In the genomic region with DNA sequence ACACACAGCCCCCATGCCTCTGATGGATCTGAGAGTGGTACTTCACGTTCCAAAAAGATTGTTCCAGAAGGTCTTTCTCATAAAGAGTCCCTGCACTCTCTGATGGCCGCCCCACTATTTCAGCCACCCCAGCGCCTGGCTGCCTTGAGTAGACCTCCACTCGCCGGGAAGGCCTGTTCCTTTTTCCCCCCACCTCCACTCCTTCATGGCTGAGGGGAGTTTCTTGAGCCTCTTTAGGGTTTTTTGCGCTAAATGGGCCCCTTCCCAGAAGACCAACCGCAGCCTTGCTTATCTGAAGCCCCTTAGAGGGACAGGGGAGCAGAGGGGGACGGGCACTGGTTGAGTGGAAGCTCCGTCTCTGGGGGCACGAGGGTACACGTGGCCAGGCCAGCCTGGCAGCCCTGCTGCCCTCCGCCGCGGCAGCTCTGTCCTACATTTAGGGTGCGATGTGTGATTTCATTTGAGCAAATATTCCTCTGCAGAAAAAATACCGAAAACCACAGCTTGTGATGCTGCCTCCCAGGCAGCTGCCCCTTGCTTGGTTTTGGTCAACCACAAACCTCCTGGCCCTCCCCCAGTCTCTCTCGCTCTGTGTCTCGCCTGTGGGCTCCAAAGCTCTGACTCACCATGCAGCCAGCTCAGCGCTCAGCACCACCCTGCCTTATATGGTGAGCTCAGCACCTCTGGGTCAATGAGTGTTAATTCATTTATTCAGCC, we compare ENCODE assay signal across 8 cellular contexts.
DNase-seq lines count a peak whose midpoint lies in the region; ATAC-seq and TF ChIP-seq lines count a peak whose summit lies in the region.

No MANE protein-coding gene starts in this region.

- H3K79me1 ChIP-seq in mesenchymal stem cell (replicated peaks; ENCODE audit: low read length, poor library complexity, severe bottlenecking) = no peaks in the 10 kb centered on the region

- H2BK12ac ChIP-seq in mesenchymal stem cell (ENCODE audit: low read length in 2 of 2) = peak overlapping the region; percentile 22 to 83

- H4K8ac ChIP-seq in mesenchymal stem cell (ENCODE audit: low read length) = peak overlapping the region; percentile 4

- peak overlapping the region; percentile 92 for H2BK120ac ChIP-seq in mesenchymal stem cell (ENCODE audit: low read depth, low read length)

- no peaks in the 10 kb centered on the region for H3K9me3 ChIP-seq in duodenal mucosa (ENCODE audit: control insufficient read depth in 1 of 2, low read length in 2 of 2)
- H3K9me3 ChIP-seq in mesenchymal stem cell (ENCODE audit: control insufficient read depth, low read length) = no peaks in the 10 kb centered on the region

- H3K4ac ChIP-seq in mesenchymal stem cell (ENCODE audit: low read depth in 1 of 2, low read length in 2 of 2) = peak overlapping the region in 1 of 2 experiments; percentile 75

- H3K9ac ChIP-seq in duodenal mucosa (ENCODE audit: low read depth in 1 of 2, low read length in 2 of 2) = peak overlapping the region in 1 of 2 donors; percentile 19
- H3K9ac ChIP-seq in mesenchymal stem cell (ENCODE audit: low read length) = peak overlapping the region; percentile 70

- ATAC-seq in HG02610 (IDR thresholded peaks at IDR 0.05; ENCODE audit: unreplicated experiment) = peak; percentile 100

- peak overlapping the region in 1 of 2 experiments; percentile 11 for H3K14ac ChIP-seq in mesenchymal stem cell (ENCODE audit: low read length in 2 of 2)

- peak; percentile 98 for DNase-seq in NB4 (ENCODE audit: low read depth)
- peak; percentile 61 for DNase-seq in activated CD4-positive, alpha-beta T cell treated with anti-CD3 and anti-CD28 coated beads, Interleukin-2, amount 50 U/mL, for 1 hour
- peak; percentile 98 for DNase-seq in mesenchymal stem cell
- DNase-seq in stimulated activated CD8-positive, alpha-beta memory T cell treated with anti-CD3 and anti-CD28 coated beads, Interleukin-4, amount 100 ng/mL, for 48 hours = peak; percentile 90
- DNase-seq in NCI-H146 treated with DMSO at 0.1 percent for 48 hours (lab: John Stamatoyannopoulos, UW; ENCODE audit: unreplicated experiment) = no peak

- peak overlapping the region; percentile 59 for H2BK5ac ChIP-seq in mesenchymal stem cell (ENCODE audit: low read depth, low read length, poor library complexity, severe bottlenecking)

- peak overlapping the region; percentile 5 for H3K4me3 ChIP-seq in GM12875 (ENCODE audit: low read depth, low read length)
- no peak overlapping the region for H3K4me3 ChIP-seq in NB4 (ENCODE audit: low read depth, low read length)
- H3K4me3 ChIP-seq in duodenal mucosa (ENCODE audit: low read depth in 1 of 2, low read length in 2 of 2) = peak overlapping the region in 1 of 2 donors; percentile 9
- no peak overlapping the region for H3K4me3 ChIP-seq in mesenchymal stem cell (ENCODE audit: insufficient read depth in 1 of 2, low read depth in 1 of 2, low read length in 2 of 2)

- H4K91ac ChIP-seq in mesenchymal stem cell (ENCODE audit: low read length) = peak overlapping the region; percentile 43

- no peak for TF ChIP-seq POLR2A in NB4 (IDR thresholded peaks at IDR 0.05; ENCODE audit: extremely low read depth, insufficient read length)

- TF ChIP-seq CTCF in GM12875 (IDR thresholded peaks at IDR 0.05; ENCODE audit: borderline replicate concordance, insufficient read depth, low read depth, low read length) (no peak), NB4 (IDR thresholded peaks at IDR 0.05; ENCODE audit: low read depth, low read length) (no peak)

- H2BK15ac ChIP-seq in mesenchymal stem cell (ENCODE audit: low read depth, poor library complexity, severe bottlenecking) = no peak overlapping the region

- WGBS in mesenchymal stem cell = 17% methylated on average over 15 of the region's 19 CpGs

- H3K4me1 ChIP-seq in duodenal mucosa (ENCODE audit: control insufficient read depth in 1 of 2, insufficient read depth in 2 of 2, low read length in 2 of 2) (peaks cover 11 to 16% of the 10 kb centered on the region in 2 donors), mesenchymal stem cell (ENCODE audit: control insufficient read depth, insufficient read depth, low read depth, low read length) (peaks cover 25% of the 10 kb centered on the region)

- H3K36me3 ChIP-seq in duodenal mucosa (ENCODE audit: control insufficient read depth in 1 of 2, insufficient read depth in 2 of 2, low read length in 2 of 2) = no peaks in the 10 kb centered on the region
- no peaks in the 10 kb centered on the region for H3K36me3 ChIP-seq in mesenchymal stem cell (ENCODE audit: control insufficient read depth in 1 of 2, insufficient read depth in 2 of 2, low read depth in 1 of 2, low read length in 2 of 2)

- no peak overlapping the region for H2AFZ ChIP-seq in mesenchymal stem cell (ENCODE audit: low read depth, low read length)

- no peak overlapping the region for H3K4me2 ChIP-seq in mesenchymal stem cell (ENCODE audit: low read length, poor library complexity, severe bottlenecking)

- peak overlapping the region; percentile 14 to 88 for H3K18ac ChIP-seq in mesenchymal stem cell (ENCODE audit: low read depth in 1 of 2, low read length in 2 of 2)

- H3K27ac ChIP-seq in duodenal mucosa (ENCODE audit: low read depth, low read length) (peak overlapping the region; percentile 43), mesenchymal stem cell (ENCODE audit: low read length, poor library complexity, severe bottlenecking) (peak overlapping the region; percentile 79)

- H3K27me3 ChIP-seq in duodenal mucosa (ENCODE audit: control insufficient read depth in 1 of 2, insufficient read depth in 2 of 2, low read length in 2 of 2) (no peaks in the 10 kb centered on the region), mesenchymal stem cell (ENCODE audit: control insufficient read depth in 1 of 2, insufficient read depth in 1 of 2, low read length in 2 of 2) (peaks cover 27 to 81% of the 10 kb centered on the region in 2 experiments)

- no peak overlapping the region for H3K23ac ChIP-seq in mesenchymal stem cell (ENCODE audit: low read length in 2 of 2)

- peak overlapping the region; percentile 88 for H2AK5ac ChIP-seq in mesenchymal stem cell (ENCODE audit: low read length, severe bottlenecking)
